In genomic region chr4:146522862-146523205, GRCh38 we compare ENCODE assay signal across 1 cellular context.
TF ChIP-seq lines count a peak whose summit lies in the region.

No MANE protein-coding gene starts in this region.

TF ChIP-seq in H1, 55 proteins besides CTCF, POLR2A, EP300 and RAD21:
- TF ChIP-seq ATF2 (IDR thresholded peaks at IDR 0.05; ENCODE audit: low read length) (no peak), RXRA (IDR thresholded peaks at IDR 0.05; ENCODE audit: insufficient read depth, low read depth, low read length) (no peak), KDM4A (IDR thresholded peaks at IDR 0.05; ENCODE audit: low read depth, low read length, severe bottlenecking) (no peak), TAF1 (IDR thresholded peaks at IDR 0.05; ENCODE audit: low read depth, low read length) (no peak), SP1 (IDR thresholded peaks at IDR 0.05; ENCODE audit: low read depth, low read length) (no peak)
